9 cellular contexts compared by ENCODE assay signal in genomic region chr19:41706741-41707501, GRCh38. TPM values are rescaled to one million over a fixed set of nuclear protein-coding genes. Genes with fewer than 3 reads are reported as not detected.
A peak's percentile ranks its signal among the peaks of the same experiment; 100 is the strongest.
DNase-seq lines count a peak whose midpoint lies in the region; ATAC-seq and TF ChIP-seq lines count a peak whose summit lies in the region.
"Had no signal": no experiment of that assay in that cellular context is flagged by ENCODE, and none has a peak within 500 bp of the region (broad histone marks: within the 10 kb centered on the region; RNA-seq: fewer than 3 reads in every experiment).

No MANE protein-coding gene starts in this region.

- peak; percentile 78 for ATAC-seq in lung (ENCODE audit: insufficient read depth, low FRiP score)

- H3K36me3 ChIP-seq in BE2C (no peaks in the 10 kb centered on the region), H7 (replicated peaks; ENCODE audit: control insufficient read depth, insufficient read depth, low read length) (no peaks in the 10 kb centered on the region), lung (ENCODE audit: control insufficient read depth in 2 of 2, insufficient read depth in 2 of 2, low read length in 2 of 2) (no peaks in the 10 kb centered on the region)
- H3K36me3 ChIP-seq: tibial artery had no signal

- WGBS in lung, 2 donors, result 16 to 19% methylated on average over 19 to 26 of the region's 26 CpGs

- TF ChIP-seq CTCF in BE2C (IDR thresholded peaks at IDR 0.05; ENCODE audit: low read depth, low read length) (peak; percentile 85), chondrocyte (IDR thresholded peaks at IDR 0.05) (peak; percentile 47), lung (IDR thresholded peaks at IDR 0.05; ENCODE audit: control extremely low read depth, extremely low read depth) (peak; percentile 50)

- H3K36me3 Mint-ChIP-seq in chondrocyte (ENCODE audit: low read depth), result no peaks in the 10 kb centered on the region

- no peaks in the 10 kb centered on the region for H3K4me1 Mint-ChIP-seq in chondrocyte (ENCODE audit: low read depth)

- DNase-seq in BE2C (peak; percentile 66), H7 (peak; percentile 93), NCI-H2227 (lab: John Stamatoyannopoulos, UW; ENCODE audit: unreplicated experiment) (peak; percentile 88), chondrocyte (ENCODE audit: low spot score) (no peak), lung (ENCODE audit: low spot score) (peak; percentile 74), amniotic stem cell (lab: John Stamatoyannopoulos, UW) (no peak)
- DNase-seq in activated CD4-positive, alpha-beta T cell treated with anti-CD3 and anti-CD28 coated beads for 1 hour, result peak; percentile 54
- peak; percentile 31 for DNase-seq in stimulated activated CD8-positive, alpha-beta memory T cell treated with anti-CD3 and anti-CD28 coated beads, Interleukin-7, amount 100 ng/mL, for 24 hours (ENCODE audit: low read depth)

- H3K27ac ChIP-seq in lung (ENCODE audit: low read depth in 1 of 2, low read length in 1 of 2), result peak overlapping the region in 1 of 2 donors; percentile 46
- H3K27ac ChIP-seq: tibial artery had no signal

- peaks cover 38% of the 10 kb centered on the region for H3K27me3 ChIP-seq in BE2C
- no peaks in the 10 kb centered on the region for H3K27me3 ChIP-seq in H7 (ENCODE audit: control insufficient read depth, insufficient read depth, low read length)
- no peaks in the 10 kb centered on the region for H3K27me3 ChIP-seq in lung (ENCODE audit: control insufficient read depth, insufficient read depth)

- 0 out of 2 replicates have a peak overlapping the region, but pooled peaks have one; percentile 14 for H3K4me3 ChIP-seq in BE2C (ENCODE audit: low read depth, low read length)
- no peak overlapping the region; the same call in 1 of the 2 replicates for H3K4me3 ChIP-seq in H7 (ENCODE audit: insufficient read depth, low read depth, low read length)
- H3K4me3 ChIP-seq in lung, result no peak overlapping the region
- H3K4me3 ChIP-seq: tibial artery had no signal

- H3K27ac Mint-ChIP-seq in chondrocyte (ENCODE audit: unreplicated experiment), result no peak overlapping the region

- no peaks in the 10 kb centered on the region for H3K9me3 ChIP-seq in BE2C
- H3K9me3 ChIP-seq in lung (ENCODE audit: control insufficient read depth in 2 of 2, insufficient read depth in 1 of 2, low read length in 1 of 2), result no peaks in the 10 kb centered on the region
- H3K9me3 ChIP-seq: tibial artery had no signal

- H3K4me3 Mint-ChIP-seq in chondrocyte (ENCODE audit: unreplicated experiment), result no peak overlapping the region

- H3K4me1 ChIP-seq in BE2C, result no peaks in the 10 kb centered on the region
- H3K4me1 ChIP-seq in lung (ENCODE audit: control insufficient read depth in 2 of 2, insufficient read depth in 2 of 2, low read length in 2 of 2), result no peaks in the 10 kb centered on the region
- H3K4me1 ChIP-seq: tibial artery had no signal

- H3K9me3 Mint-ChIP-seq in chondrocyte (ENCODE audit: low read depth), result no peaks in the 10 kb centered on the region

- peaks cover 13% of the 10 kb centered on the region for H3K27me3 Mint-ChIP-seq in chondrocyte (ENCODE audit: low read depth)

RNA-seq across cellular contexts. Expression of gene CEACAM5, which starts 1.5 kb away (rescaled TPM):
- polyA plus RNA-seq in BE2C (2012; ENCODE audit: insufficient read depth, insufficient read length, low read depth), result not detected
- total RNA-seq in H7 (2014; rRNA removed; shearing (Covaris generic)), result not detected in 2 replicates
- total RNA-seq in chondrocyte, result not detected in 3 replicates
- total RNA-seq in lung, result 10 to 100 TPM in 1 of 2 donors, under 1 TPM in 1; 0.11 to 37.9 TPM
- polyA plus RNA-seq in lung, result 1 to 10 TPM; 5.6 to 6.7 TPM

RNA-seq across cellular contexts. Expression of gene CEACAM7, which starts 18.9 kb away (rescaled TPM):
- polyA plus RNA-seq in BE2C (2012; ENCODE audit: insufficient read depth, insufficient read length, low read depth), result not detected
- total RNA-seq in H7 (2014; rRNA removed; shearing (Covaris generic)), result not detected in 2 replicates
- total RNA-seq in chondrocyte, result not detected in 3 replicates
- total RNA-seq in lung, result under 1 TPM; 0.11 to 0.37 TPM
- under 1 TPM; 0.15 to 0.41 TPM for polyA plus RNA-seq in lung

RNA-seq across cellular contexts. Expression of gene CEACAM6, which starts 48.4 kb away (rescaled TPM):
- not detected for polyA plus RNA-seq in BE2C (2012; ENCODE audit: insufficient read depth, insufficient read length, low read depth)
- not detected in 2 replicates for total RNA-seq in H7 (2014; rRNA removed; shearing (Covaris generic))
- total RNA-seq in chondrocyte (not detected in 3 replicates), lung (100 to 1,000 TPM in 1 of 2 donors, 1 to 10 TPM in 1; 5.2 to 280 TPM)
- 100 to 1,000 TPM; 101 to 185 TPM for polyA plus RNA-seq in lung

Comparison
In these comparisons a context has a peak if more than half of its experiments do, and no peak if none do; other contexts are left out.
1. DNase-seq: peak in BE2C (single experiment), H7 (single experiment), NCI-H2227 (single experiment), activated CD4-positive, alpha-beta T cell treated with anti-CD3 and anti-CD28 coated beads for 1 hour (single experiment), lung (single experiment) and stimulated activated CD8-positive, alpha-beta memory T cell treated with anti-CD3 and anti-CD28 coated beads, Interleukin-7, amount 100 ng/mL, for 24 hours (single experiment); none in chondrocyte (single experiment) and amniotic stem cell (single experiment).
2. Peak in every context shown above with its lines, with median percentiles within 50 percentile points of each other: CTCF ChIP-seq.